In the genomic region with DNA sequence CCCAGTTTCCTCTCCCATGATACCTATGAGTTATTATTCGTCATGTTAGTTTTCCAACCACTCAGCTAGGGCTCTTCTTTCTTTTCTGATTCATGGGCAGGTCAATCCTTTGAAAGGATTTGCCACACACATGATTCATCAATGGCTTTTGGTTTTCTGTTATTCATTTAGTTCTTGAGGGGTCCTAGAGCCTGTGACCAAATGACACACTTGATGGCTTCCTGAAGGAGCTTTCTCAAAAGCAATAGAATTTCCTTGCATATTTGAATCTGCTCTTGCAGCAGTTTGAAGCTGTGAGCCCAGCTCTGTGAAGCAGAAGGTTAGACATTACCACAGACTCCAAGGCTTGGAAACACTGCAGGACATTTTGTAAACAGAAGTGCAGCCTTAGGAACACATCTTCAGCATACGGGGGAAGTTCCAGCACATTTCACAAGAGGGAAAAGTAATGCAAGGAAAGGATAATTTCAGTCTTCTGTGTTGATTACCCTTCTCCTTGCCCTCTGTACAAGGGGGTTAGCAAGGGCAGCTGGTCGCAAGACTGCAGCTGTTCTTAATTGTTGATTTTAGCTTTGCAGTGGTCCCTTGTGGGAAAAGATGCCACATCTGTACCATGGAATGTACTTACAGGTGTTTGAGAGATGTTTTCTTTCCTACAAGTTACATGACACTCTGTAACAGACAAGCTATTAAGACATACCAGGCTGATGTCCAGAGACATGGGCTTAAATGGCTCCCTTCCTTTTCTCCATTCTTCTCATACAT, we compare ENCODE assay signal across 14 cellular contexts.
DNase-seq lines count a peak whose midpoint lies in the region; ATAC-seq and TF ChIP-seq lines count a peak whose summit lies in the region.
"Had no signal": no experiment of that assay in that cellular context is flagged by ENCODE, and none has a peak within 500 bp of the region (broad histone marks: within the 10 kb centered on the region; RNA-seq: fewer than 3 reads in every experiment).

No MANE protein-coding gene starts in this region.

- H3K4me3 ChIP-seq in adipocyte (ENCODE audit: low read length), result peak overlapping the region; percentile 12
- no peak overlapping the region for H3K4me3 ChIP-seq in thyroid gland (replicated peaks in 1 of 3)
- H3K4me3 ChIP-seq in MG63, result no peak overlapping the region
- H3K4me3 ChIP-seq: A549 had no signal

- peaks cover 59% of the 10 kb centered on the region for H3K27me3 Mint-ChIP-seq in activated T-cell treated with anti-CD3 and anti-CD28 coated beads, Interleukin-2, amount 50 U/mL, for 72 hours (ENCODE audit: low read depth)
- H3K27me3 Mint-ChIP-seq: naive B cell had no signal

- peaks cover 39% of the 10 kb centered on the region for H3K4me1 Mint-ChIP-seq in activated T-cell treated with anti-CD3 and anti-CD28 coated beads, Interleukin-2, amount 50 U/mL, for 72 hours (ENCODE audit: low read depth)

- H3K27ac Mint-ChIP-seq in activated T-cell treated with anti-CD3 and anti-CD28 coated beads, Interleukin-2, amount 50 U/mL, for 72 hours, result no peak overlapping the region
- H3K27ac Mint-ChIP-seq: activated naive CD8-positive, alpha-beta T cell treated with anti-CD3 and anti-CD28 coated beads, Interleukin-2, amount 10 ng/mL, durations not matched to agents 7 days and 5 days had no signal

- WGBS in thyroid gland, 2 donors, result 58 to 70% methylated on average over 3 of the region's 3 CpGs

- ATAC-seq in activated T-cell treated with anti-CD3 and anti-CD28 coated beads, Interleukin-2, amount 50 U/mL, for 72 hours (replicated peaks in 1 of 2), result peak; percentile 52 to 66
- no peak for ATAC-seq in HG02642 (IDR thresholded peaks at IDR 0.05; ENCODE audit: poor library complexity, unreplicated experiment)
- ATAC-seq: A549 had no signal

- no peaks in the 10 kb centered on the region for H3K27me3 ChIP-seq in adipocyte (replicated peaks; ENCODE audit: control insufficient read depth, insufficient read depth, low read length)
- H3K27me3 ChIP-seq in thyroid gland, result no peaks in the 10 kb centered on the region
- H3K27me3 ChIP-seq in MG63, result no peaks in the 10 kb centered on the region

- H3K4me3 Mint-ChIP-seq in activated T-cell treated with anti-CD3 and anti-CD28 coated beads, Interleukin-2, amount 50 U/mL, for 72 hours, result no peak overlapping the region
- H3K4me3 Mint-ChIP-seq: activated naive CD8-positive, alpha-beta T cell treated with anti-CD3 and anti-CD28 coated beads, Interleukin-2, amount 10 ng/mL, durations not matched to agents 7 days and 5 days had no signal

- peaks cover 32% of the 10 kb centered on the region for H3K4me1 ChIP-seq in adipocyte (ENCODE audit: control insufficient read depth, insufficient read depth, low read length)
- peaks cover 31 to 38% of the 10 kb centered on the region in 2 donors for H3K4me1 ChIP-seq in thyroid gland

- H3K9me3 Mint-ChIP-seq in activated T-cell treated with anti-CD3 and anti-CD28 coated beads, Interleukin-2, amount 50 U/mL, for 72 hours, result no peaks in the 10 kb centered on the region
- H3K9me3 Mint-ChIP-seq: naive B cell had no signal

- H3K36me3 Mint-ChIP-seq in activated T-cell treated with anti-CD3 and anti-CD28 coated beads, Interleukin-2, amount 50 U/mL, for 72 hours (ENCODE audit: insufficient read depth in 2 of 2), result no peaks in the 10 kb centered on the region
- H3K36me3 Mint-ChIP-seq: activated naive CD8-positive, alpha-beta T cell treated with anti-CD3 and anti-CD28 coated beads, Interleukin-2, amount 10 ng/mL, durations not matched to agents 7 days and 5 days; naive B cell had no signal

- intact Hi-C loops in thyroid gland (cut with DNase I), result no loop called here

- DNase-seq in activated T-cell treated with anti-CD3 and anti-CD28 coated beads, Interleukin-2, amount 50 U/mL, for 72 hours, result no peak
- DNase-seq in activated T-cell treated with anti-CD3 and anti-CD28 coated beads for 4 hours (no peak), adipocyte (ENCODE audit: low read depth) (peak; percentile 36), kidney tubule cell (ENCODE audit: low spot score) (peak; percentile 88), thyroid gland (peak; percentile 35 to 42), MG63 (no peak), NCI-H187 treated with DMSO at 0.1 percent for 48 hours (lab: John Stamatoyannopoulos, UW) (no peak)
- DNase-seq: activated naive CD8-positive, alpha-beta T cell treated with anti-CD3 and anti-CD28 coated beads, Interleukin-2, amount 10 ng/mL, durations not matched to agents 7 days and 5 days; MV-4-11; naive B cell; NCI-H510A had no signal

- H3K36me3 ChIP-seq in adipocyte (ENCODE audit: control insufficient read depth, insufficient read depth, low read length, severe bottlenecking) (no peaks in the 10 kb centered on the region), thyroid gland (no peaks in the 10 kb centered on the region), MG63 (no peaks in the 10 kb centered on the region)

- H3K27ac ChIP-seq in thyroid gland, result peak overlapping the region in 2 of 3 donors; percentile 32 to 33
- H3K27ac ChIP-seq: A549, HL-60 had no signal

- no peak for TF ChIP-seq CTCF in thyroid gland (IDR thresholded peaks at IDR 0.05)

- H3K9me3 ChIP-seq in adipocyte (ENCODE audit: control insufficient read depth, low read length), result no peaks in the 10 kb centered on the region
- H3K9me3 ChIP-seq in thyroid gland, result no peaks in the 10 kb centered on the region
- no peaks in the 10 kb centered on the region for H3K9me3 ChIP-seq in MG63
- H3K9me3 ChIP-seq: A549 had no signal

- no peak for TF ChIP-seq POLR2A in thyroid gland (IDR thresholded peaks at IDR 0.05)

- H3K9ac ChIP-seq in adipocyte (ENCODE audit: low read length), result no peak overlapping the region

Comparison
In these comparisons a context has a peak if more than half of its experiments do, and no peak if none do; other contexts are left out.
1. DNase-seq: peak in adipocyte (single experiment), kidney tubule cell (single experiment) and thyroid gland (2 of 2); none in activated T-cell treated with anti-CD3 and anti-CD28 coated beads, Interleukin-2, amount 50 U/mL, for 72 hours (0 of 2), activated T-cell treated with anti-CD3 and anti-CD28 coated beads for 4 hours (single experiment), MG63 (single experiment) and NCI-H187 treated with DMSO at 0.1 percent for 48 hours (single experiment).